In genomic region chr2:147135401-147135800, GRCh38 we compare ENCODE assay signal across 20 cellular contexts.
DNase-seq lines count a peak whose midpoint lies in the region; ATAC-seq lines count a peak whose summit lies in the region.
"Had no signal": no experiment of that assay in that cellular context is flagged by ENCODE, and none has a peak within 500 bp of the region (broad histone marks: within the 10 kb centered on the region; RNA-seq: fewer than 3 reads in every experiment).

No MANE protein-coding gene starts in this region.

- DNase-seq in Ammon's horn (ENCODE audit: low spot score) (peak; percentile 54), NCI-H146 (lab: John Stamatoyannopoulos, UW) (peak; percentile 32), NCI-H2196 treated with DMSO at 0.1 percent for 48 hours (lab: John Stamatoyannopoulos, UW; ENCODE audit: unreplicated experiment) (peak; percentile 9), SHP77 treated with DMSO at 0.1 percent for 48 hours (lab: John Stamatoyannopoulos, UW) (peak; percentile 25), A172 (ENCODE audit: low spot score) (no peak)
- no peak for DNase-seq in stimulated activated CD4-positive, alpha-beta T cell treated with anti-CD3 and anti-CD28 coated beads, Interleukin-1b, Interleukin-23, amount 100 ng/mL, for 48 hours
- DNase-seq: activated CD4-positive, alpha-beta memory T cell treated with anti-CD3 and anti-CD28 coated beads for 36 hours; AML-193; CD8-positive, alpha-beta T cell; DMS53; islet precursor cell; left ventricle myocardium superior; naive B cell; NCI-H187; NCI-H526 treated with DMSO at 0.1 percent for 48 hours; uterus had no signal

- ATAC-seq in GM18519 (IDR thresholded peaks at IDR 0.05; ENCODE audit: low FRiP score, unreplicated experiment) (no peak), HG03039 (IDR thresholded peaks at IDR 0.05; ENCODE audit: unreplicated experiment) (no peak)
- ATAC-seq: A549; activated T-helper 17 cell treated with anti-CD3 and anti-CD28 coated beads, Interleukin-2, amount 50 U/mL, for 72 hours; CD8-positive, alpha-beta T cell; left ventricle myocardium superior had no signal

Comparison
In these comparisons a context has a peak if more than half of its experiments do, and no peak if none do; other contexts are left out.
1. DNase-seq: peak in Ammon's horn (single experiment), NCI-H146 (single experiment), NCI-H2196 treated with DMSO at 0.1 percent for 48 hours (single experiment) and SHP77 treated with DMSO at 0.1 percent for 48 hours (single experiment); none in stimulated activated CD4-positive, alpha-beta T cell treated with anti-CD3 and anti-CD28 coated beads, Interleukin-1b, Interleukin-23, amount 100 ng/mL, for 48 hours (single experiment) and A172 (single experiment).